Comparison of ENCODE assay signal across 9 cellular contexts in genomic region chr10:68208424-68209042, GRCh38. TPM values are rescaled to one million over a fixed set of nuclear protein-coding genes. Genes with fewer than 3 reads are reported as not detected.
A peak's percentile ranks its signal among the peaks of the same experiment; 100 is the strongest.
DNase-seq lines count a peak whose midpoint lies in the region; ATAC-seq lines count a peak whose summit lies in the region.
"Had no signal": no experiment of that assay in that cellular context is flagged by ENCODE, and none has a peak within 500 bp of the region (broad histone marks: within the 10 kb centered on the region; RNA-seq: fewer than 3 reads in every experiment).

No MANE protein-coding gene starts in this region.

- H2BK5ac ChIP-seq in mesendoderm (ENCODE audit: low read length): no peak overlapping the region

- H2BK120ac ChIP-seq in mesendoderm (ENCODE audit: low read depth, low read length): no peak overlapping the region

- no peak overlapping the region for H3K18ac ChIP-seq in mesendoderm (ENCODE audit: low read length)

- no peaks in the 10 kb centered on the region for H3K36me3 Mint-ChIP-seq in activated CD4-positive, alpha-beta T cell treated with anti-CD3 and anti-CD28 coated beads, Interleukin-2, amount 10 ng/mL, durations not matched to agents 24 days and 14 days (ENCODE audit: low read depth)
- no peaks in the 10 kb centered on the region for H3K36me3 Mint-ChIP-seq in CD8-positive, alpha-beta memory T cell

- in situ Hi-C loops in T47D (cut with HindIII; ENCODE audit: low pct_unique_long_range_greater_than_20kb, low sequenced_read_pairs): no loop called here

- no peak overlapping the region for H3K4me2 ChIP-seq in mesendoderm (ENCODE audit: low read length)

- H3K27ac Mint-ChIP-seq in activated CD4-positive, alpha-beta T cell treated with anti-CD3 and anti-CD28 coated beads, Interleukin-2, amount 10 ng/mL, durations not matched to agents 24 days and 14 days: no peak overlapping the region
- H3K27ac Mint-ChIP-seq in CD8-positive, alpha-beta memory T cell: no peak overlapping the region

- no peak overlapping the region for H3K27ac ChIP-seq in mesendoderm (ENCODE audit: low read depth, low read length)
- H3K27ac ChIP-seq in CD8-positive, alpha-beta memory T cell (ENCODE audit: low read depth, low read length): no peak overlapping the region

- H3K9me3 Mint-ChIP-seq in activated CD4-positive, alpha-beta T cell treated with anti-CD3 and anti-CD28 coated beads, Interleukin-2, amount 10 ng/mL, durations not matched to agents 24 days and 14 days: no peaks in the 10 kb centered on the region
- H3K9me3 Mint-ChIP-seq in CD8-positive, alpha-beta memory T cell: no peaks in the 10 kb centered on the region

- H3K23ac ChIP-seq in mesendoderm (ENCODE audit: low read length): no peak overlapping the region

- no peak overlapping the region for H2BK15ac ChIP-seq in mesendoderm (replicated peaks; ENCODE audit: low read depth)

- H3K36me3 ChIP-seq in mesendoderm (ENCODE audit: control insufficient read depth, insufficient read depth, low read length): no peaks in the 10 kb centered on the region
- H3K36me3 ChIP-seq in CD8-positive, alpha-beta memory T cell (ENCODE audit: insufficient read depth, low read length): no peaks in the 10 kb centered on the region

- H2AK5ac ChIP-seq in mesendoderm (ENCODE audit: low read length): no peak overlapping the region

- H3K79me2 ChIP-seq in mesendoderm (ENCODE audit: control insufficient read depth, insufficient read depth, low read length): no peaks in the 10 kb centered on the region

- no peaks in the 10 kb centered on the region for H3K27me3 ChIP-seq in mesendoderm (ENCODE audit: insufficient read depth, low read length, poor library complexity)
- H3K27me3 ChIP-seq in CD8-positive, alpha-beta memory T cell (ENCODE audit: insufficient read depth, low read length, poor library complexity, severe bottlenecking): peaks cover 4% of the 10 kb centered on the region

- ATAC-seq in HG03159 (IDR thresholded peaks at IDR 0.05; ENCODE audit: unreplicated experiment): peak; percentile 56

- intact Hi-C loops in activated CD4-positive, alpha-beta T cell treated with anti-CD3 and anti-CD28 coated beads, Interleukin-2, amount 10 ng/mL, durations not matched to agents 24 days and 14 days (cut with micrococcal nuclease): no loop called here

- H3K79me1 ChIP-seq in mesendoderm (ENCODE audit: low read length): no peaks in the 10 kb centered on the region

- H3K9me3 ChIP-seq in CD8-positive, alpha-beta memory T cell (ENCODE audit: low read length): no peaks in the 10 kb centered on the region

- H3K4ac ChIP-seq in mesendoderm (ENCODE audit: low read depth, low read length): no peak overlapping the region

- H3K56ac ChIP-seq in mesendoderm (ENCODE audit: low read length): no peak overlapping the region

- no peaks in the 10 kb centered on the region for H3K4me1 ChIP-seq in mesendoderm (ENCODE audit: control insufficient read depth, low read depth, low read length)
- H3K4me1 ChIP-seq in CD8-positive, alpha-beta memory T cell (ENCODE audit: insufficient read depth, low read length): no peaks in the 10 kb centered on the region

- POLR2A ChIA-PET in CD8-positive, alpha-beta memory T cell (lab: Charles Lee): no interaction called here

- no peak overlapping the region for H3K4me3 Mint-ChIP-seq in activated CD4-positive, alpha-beta T cell treated with anti-CD3 and anti-CD28 coated beads, Interleukin-2, amount 10 ng/mL, durations not matched to agents 24 days and 14 days
- no peak overlapping the region for H3K4me3 Mint-ChIP-seq in CD8-positive, alpha-beta memory T cell

- H3K9ac ChIP-seq in mesendoderm (ENCODE audit: low read length): no peak overlapping the region

- no peak overlapping the region for H4K5ac ChIP-seq in mesendoderm (ENCODE audit: low read length)

- no peak overlapping the region for H3K4me3 ChIP-seq in mesendoderm (ENCODE audit: low read length)
- H3K4me3 ChIP-seq in CD8-positive, alpha-beta memory T cell (ENCODE audit: low read length): no peak overlapping the region

- CTCF ChIA-PET in CD8-positive, alpha-beta memory T cell (lab: Charles Lee): no interaction called here

- no peaks in the 10 kb centered on the region for H3K4me1 Mint-ChIP-seq in activated CD4-positive, alpha-beta T cell treated with anti-CD3 and anti-CD28 coated beads, Interleukin-2, amount 10 ng/mL, durations not matched to agents 24 days and 14 days
- no peaks in the 10 kb centered on the region for H3K4me1 Mint-ChIP-seq in CD8-positive, alpha-beta memory T cell

- peak; percentile 67 for DNase-seq in activated CD4-positive, alpha-beta T cell treated with anti-CD3 and anti-CD28 coated beads, Interleukin-2, amount 10 ng/mL, durations not matched to agents 24 days and 14 days
- no peak for DNase-seq in activated CD4-positive, alpha-beta T cell treated with anti-CD3 and anti-CD28 coated beads for 4 hours
- DNase-seq in NOMO-1 (lab: John Stamatoyannopoulos, UW; ENCODE audit: unreplicated experiment in 2 of 2) (peak; percentile 18 to 19), T47D (ENCODE audit: low read depth in 1 of 2, low spot score in 1 of 2) (peak; percentile 54 to 92), mesendoderm (peak; percentile 95)
- no peak for DNase-seq in activated effector memory CD4-positive, alpha-beta T cell treated with Interleukin-2 at 50 U/mL for 16 hours
- no peak for DNase-seq in CD8-positive, alpha-beta memory T cell

- H3K27me3 Mint-ChIP-seq in activated CD4-positive, alpha-beta T cell treated with anti-CD3 and anti-CD28 coated beads, Interleukin-2, amount 10 ng/mL, durations not matched to agents 24 days and 14 days: peaks cover 10% of the 10 kb centered on the region
- H3K27me3 Mint-ChIP-seq in CD8-positive, alpha-beta memory T cell: peaks cover 18 to 30% of the 10 kb centered on the region in 2 donors

- no CpG with 5 or more reads among the region's 10 CpGs for WGBS in mesendoderm (ENCODE audit: extremely low coverage, insufficient coverage, low lambda C conversion rate)

- H4K8ac ChIP-seq in mesendoderm (ENCODE audit: low read depth, low read length): no peak overlapping the region

RNA-seq across cellular contexts. Expression of gene ATOH7, which starts 23.4 kb away (rescaled TPM):
- total RNA-seq in activated CD4-positive, alpha-beta T cell treated with anti-CD3 and anti-CD28 coated beads, Interleukin-2, amount 10 ng/mL, durations not matched to agents 24 days and 14 days: not detected in 2 replicates
- polyA plus RNA-seq in mesendoderm (2013, experiment 1 of 2): 0.14 TPM
- polyA plus RNA-seq in mesendoderm (2013, experiment 2 of 2): 0.27 TPM
- not detected for total RNA-seq in CD8-positive, alpha-beta memory T cell
- polyA plus RNA-seq in CD8-positive, alpha-beta memory T cell: not detected
- total RNA-seq: urinary bladder had no signal

Comparison
In these comparisons a context has a peak if more than half of its experiments do, and no peak if none do; other contexts are left out.
1. DNase-seq: peak in activated CD4-positive, alpha-beta T cell treated with anti-CD3 and anti-CD28 coated beads, Interleukin-2, amount 10 ng/mL, durations not matched to agents 24 days and 14 days (single experiment), NOMO-1 (2 of 2), T47D (2 of 2) and mesendoderm (single experiment); none in activated CD4-positive, alpha-beta T cell treated with anti-CD3 and anti-CD28 coated beads for 4 hours (0 of 2), activated effector memory CD4-positive, alpha-beta T cell treated with Interleukin-2 at 50 U/mL for 16 hours (single experiment) and CD8-positive, alpha-beta memory T cell (0 of 5).